ENCODE assay signal across 8 cellular contexts in genomic region chr2:43129676-43130547, GRCh38.
A peak's percentile ranks its signal among the peaks of the same experiment; 100 is the strongest.
DNase-seq lines count a peak whose midpoint lies in the region; ATAC-seq and TF ChIP-seq lines count a peak whose summit lies in the region.

No MANE protein-coding gene starts in this region.

- H3K9me3 ChIP-seq in DOHH2 (ENCODE audit: control insufficient read depth, insufficient read depth, low read length) (no peaks in the 10 kb centered on the region), RWPE2 (ENCODE audit: severe bottlenecking) (no peaks in the 10 kb centered on the region), esophagus (ENCODE audit: control insufficient read depth in 2 of 2, insufficient read depth in 1 of 2, low read depth in 1 of 2, low read length in 1 of 2) (no peaks in the 10 kb centered on the region)

- H3K27me3 Mint-ChIP-seq in progenitor cell of endocrine pancreas: peaks cover 4% of the 10 kb centered on the region
- H3K27me3 Mint-ChIP-seq in HFFc6 (ENCODE audit: insufficient read depth): peaks cover 8% of the 10 kb centered on the region

- no peaks in the 10 kb centered on the region for H4K20me1 ChIP-seq in DOHH2 (ENCODE audit: control insufficient read depth, insufficient read depth, low read depth, low read length)

- H3F3A ChIP-seq in DOHH2 (ENCODE audit: control insufficient read depth, insufficient read depth): peaks cover 29% of the 10 kb centered on the region

- no peaks in the 10 kb centered on the region for H3K79me2 ChIP-seq in DOHH2 (ENCODE audit: control insufficient read depth, low read length)

- H3K27ac Mint-ChIP-seq in progenitor cell of endocrine pancreas (peak overlapping the region; percentile 17), HFFc6 (no peak overlapping the region)

- H3K4me3 ChIP-seq in DOHH2 (ENCODE audit: low read length): peak overlapping the region; percentile 46
- no peak overlapping the region for H3K4me3 ChIP-seq in RWPE2 (ENCODE audit: severe bottlenecking)
- H3K4me3 ChIP-seq in esophagus (ENCODE audit: low read depth in 1 of 2, low read length in 2 of 2): no peak overlapping the region

- TF ChIP-seq CTCF in DOHH2 (IDR thresholded peaks at IDR 0.05; ENCODE audit: low read depth, low read length, poor library complexity, severe bottlenecking) (no peak), RWPE2 (IDR thresholded peaks at IDR 0.05; ENCODE audit: poor library complexity, severe bottlenecking) (no peak), progenitor cell of endocrine pancreas (IDR thresholded peaks at IDR 0.05; ENCODE audit: unreplicated experiment) (no peak), HFFc6 (IDR thresholded peaks at IDR 0.05) (no peak)

- H3K27me3 ChIP-seq in DOHH2 (ENCODE audit: control insufficient read depth, low read length) (no peaks in the 10 kb centered on the region), RWPE2 (ENCODE audit: insufficient read depth, poor library complexity, severe bottlenecking) (no peaks in the 10 kb centered on the region), esophagus (ENCODE audit: control insufficient read depth in 1 of 2, insufficient read depth in 2 of 2, low read length in 2 of 2) (no peaks in the 10 kb centered on the region)

- H3K36me3 Mint-ChIP-seq in progenitor cell of endocrine pancreas (ENCODE audit: insufficient read depth): no peaks in the 10 kb centered on the region
- no peaks in the 10 kb centered on the region for H3K36me3 Mint-ChIP-seq in HFFc6 (ENCODE audit: low read depth)

- H3K4me1 Mint-ChIP-seq in progenitor cell of endocrine pancreas (ENCODE audit: low read depth) (peaks cover 25% of the 10 kb centered on the region), HFFc6 (ENCODE audit: low read depth) (peaks cover 26% of the 10 kb centered on the region)

- H3K9me3 Mint-ChIP-seq in progenitor cell of endocrine pancreas (ENCODE audit: low read depth) (no peaks in the 10 kb centered on the region), HFFc6 (no peaks in the 10 kb centered on the region)

- H3K4me3 Mint-ChIP-seq in progenitor cell of endocrine pancreas (ENCODE audit: low read depth): no peak overlapping the region
- no peak overlapping the region for H3K4me3 Mint-ChIP-seq in HFFc6

- DNase-seq in RWPE2 (ENCODE audit: low spot score): peak; percentile 41
- no peak for DNase-seq in progenitor cell of endocrine pancreas (ENCODE audit: low spot score, unreplicated experiment)
- no peak for DNase-seq in HFFc6
- DNase-seq in SK-N-DZ (ENCODE audit: low spot score): no peak
- DNase-seq in GOT3 (lab: John Stamatoyannopoulos, UW): no peak

- H3K4me1 ChIP-seq in DOHH2 (ENCODE audit: control insufficient read depth, low read length) (peaks cover 100% of the 10 kb centered on the region), RWPE2 (ENCODE audit: insufficient read depth, poor library complexity, severe bottlenecking) (peaks cover 21% of the 10 kb centered on the region), esophagus (ENCODE audit: control insufficient read depth in 2 of 2, insufficient read depth in 2 of 2, low read length in 1 of 2) (peaks cover 2 to 30% of the 10 kb centered on the region in 2 donors)

- peak overlapping the region; percentile 77 for H3K4me2 ChIP-seq in DOHH2 (ENCODE audit: low read length)

- H3K9me2 ChIP-seq in DOHH2 (replicated peaks; ENCODE audit: control insufficient read depth, low read length): no peaks in the 10 kb centered on the region

- no peaks in the 10 kb centered on the region for H3K36me3 ChIP-seq in DOHH2 (ENCODE audit: control insufficient read depth, low read length)
- no peaks in the 10 kb centered on the region for H3K36me3 ChIP-seq in RWPE2 (ENCODE audit: low read depth)
- H3K36me3 ChIP-seq in esophagus (ENCODE audit: control insufficient read depth in 2 of 2, insufficient read depth in 2 of 2, low read length in 1 of 2): peaks cover 0 to 3% of the 10 kb centered on the region in 2 donors

- ATAC-seq in RWPE2 (ENCODE audit: low read depth): no peak
- no peak for ATAC-seq in GM19035 (IDR thresholded peaks at IDR 0.05; ENCODE audit: unreplicated experiment)

- peak overlapping the region; percentile 98 for H3K27ac ChIP-seq in DOHH2 (ENCODE audit: low read depth, low read length)
- H3K27ac ChIP-seq in RWPE2 (ENCODE audit: poor library complexity, severe bottlenecking): peak overlapping the region; percentile 94
- peak overlapping the region; percentile 82 to 91 for H3K27ac ChIP-seq in esophagus (ENCODE audit: low read depth in 2 of 2, low read length in 1 of 2)

- 62 to 70% methylated on average over 14 of the region's 14 CpGs for WGBS in esophagus, 2 donors
